In the genomic region with DNA sequence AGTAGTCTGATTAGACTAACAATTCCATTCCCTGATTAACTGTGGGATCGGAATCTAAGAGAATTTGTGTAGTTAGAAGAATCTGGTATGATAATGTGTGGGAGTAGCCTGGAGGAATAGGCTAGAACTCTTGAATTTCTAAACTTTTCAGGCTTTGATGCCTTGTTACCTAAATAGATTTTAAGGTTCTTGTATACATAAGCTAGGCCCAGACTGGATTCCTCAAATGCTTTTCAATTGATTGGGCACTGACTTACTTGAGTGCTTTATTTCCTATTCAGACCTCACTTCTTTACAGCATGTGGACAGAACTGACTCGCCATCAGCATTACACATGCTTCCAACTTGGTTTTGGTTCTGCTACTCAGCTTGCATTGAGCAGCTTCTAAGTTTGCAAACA, we compare ENCODE assay signal across 1 cellular context.
TF ChIP-seq lines count a peak whose summit lies in the region.

No MANE protein-coding gene starts in this region.

TF ChIP-seq in SK-N-SH, 30 proteins besides CTCF, POLR2A, EP300 and RAD21:
- no peak for TF ChIP-seq TAF1 (IDR thresholded peaks at IDR 0.05; ENCODE audit: borderline replicate concordance, low read depth, low read length)
- no peak for TF ChIP-seq TCF12 (IDR thresholded peaks at IDR 0.05)
- TF ChIP-seq MXI1 (IDR thresholded peaks at IDR 0.05; ENCODE audit: low read depth, low read length), result no peak
- TF ChIP-seq, protein P1, sequence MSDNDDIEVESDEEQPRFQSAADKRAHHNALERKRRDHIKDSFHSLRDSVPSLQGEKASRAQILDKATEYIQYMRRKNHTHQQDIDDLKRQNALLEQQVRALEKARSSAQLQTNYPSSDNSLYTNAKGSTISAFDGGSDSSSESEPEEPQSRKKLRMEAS (IDR thresholded peaks at IDR 0.05; ENCODE audit: low read depth), result peak; percentile 47; the same call in 1 of the 2 replicates
- peak; percentile 14; the same call in 1 of the 2 replicates for TF ChIP-seq FOSL2 (IDR thresholded peaks at IDR 0.05; ENCODE audit: borderline replicate concordance, low read depth)
TF ChIP-seq in SK-N-SH: peak in this region for 2.
